1 cellular context compared by ENCODE assay signal in genomic region chr7:142854505-142855400, GRCh38.
TF ChIP-seq lines count a peak whose summit lies in the region.

Gene EPHB6 (plus strand): TSS chr7:142855076. CDS start chr7:142863228, 8,152 bp downstream.

TF ChIP-seq in K562, 482 proteins besides CTCF, POLR2A, EP300 and RAD21 (continued from another document and continues in another):
- TF ChIP-seq ZNF655 (CRISPR knock-in tag; IDR thresholded peaks at IDR 0.05): no peak
- no peak for TF ChIP-seq CBX1 (IDR thresholded peaks at IDR 0.05; ENCODE audit: low read depth)
- TF ChIP-seq SIN3B (IDR thresholded peaks at IDR 0.05; ENCODE audit: low read depth): peak; percentile 57
- no peak for TF ChIP-seq ZSCAN29 (IDR thresholded peaks at IDR 0.05)
- TF ChIP-seq ZBTB1 (CRISPR knock-in tag; IDR thresholded peaks at IDR 0.05; ENCODE audit: borderline replicate concordance, low read depth): no peak; the same call in none of the 2 replicates
- no peak for TF ChIP-seq RBM14 (IDR thresholded peaks at IDR 0.05; ENCODE audit: borderline replicate concordance, insufficient read depth, low read depth, low read length)
- TF ChIP-seq ZNF354B (CRISPR knock-in tag; IDR thresholded peaks at IDR 0.05): no peak
- TF ChIP-seq GTF2F1 (IDR thresholded peaks at IDR 0.05; ENCODE audit: low read depth, low read length): no peak
- TF ChIP-seq REST (CRISPR knock-in tag; IDR thresholded peaks at IDR 0.05; ENCODE audit: low read depth): no peak
- TF ChIP-seq NBN (IDR thresholded peaks at IDR 0.05; ENCODE audit: low read depth): no peak
- TF ChIP-seq HNRNPUL1 (IDR thresholded peaks at IDR 0.05; ENCODE audit: low read length): no peak
- no peak for TF ChIP-seq GATAD2A (IDR thresholded peaks at IDR 0.05)
- no peak for TF ChIP-seq ZNF140 (CRISPR knock-in tag; IDR thresholded peaks at IDR 0.05)
- TF ChIP-seq RBFOX2 (IDR thresholded peaks at IDR 0.05; ENCODE audit: low read depth, low read length): peak; percentile 69
- no peak for TF ChIP-seq THRA (IDR thresholded peaks at IDR 0.05)
- TF ChIP-seq PHB2 (IDR thresholded peaks at IDR 0.05; ENCODE audit: low read depth): no peak
- TF ChIP-seq HLTF (IDR thresholded peaks at IDR 0.05): no peak
- no peak for TF ChIP-seq SNRNP70 (optimal IDR thresholded peaks at IDR 0.05; ENCODE audit: low read depth, low read length)
- TF ChIP-seq ZNF507 (tag; conservative IDR thresholded peaks at IDR 0.05): no peak
- TF ChIP-seq DLX4 (CRISPR knock-in tag; IDR thresholded peaks at IDR 0.05): no peak
- TF ChIP-seq PTRF (tag; IDR thresholded peaks at IDR 0.05): no peak
- TF ChIP-seq MTF1 (CRISPR knock-in tag; IDR thresholded peaks at IDR 0.05; ENCODE audit: borderline replicate concordance): no peak
- TF ChIP-seq ZZZ3 (IDR thresholded peaks at IDR 0.05): no peak
- TF ChIP-seq CAMTA2 (CRISPR knock-in tag; conservative IDR thresholded peaks at IDR 0.05): no peak
- TF ChIP-seq ZNF311 (CRISPR knock-in tag; IDR thresholded peaks at IDR 0.05): no peak
- TF ChIP-seq ZBED1 (IDR thresholded peaks at IDR 0.05): no peak
- TF ChIP-seq SIRT6 (IDR thresholded peaks at IDR 0.05; ENCODE audit: low read depth, low read length): no peak
- TF ChIP-seq ZNF224 (CRISPR knock-in tag; IDR thresholded peaks at IDR 0.05): no peak
- no peak for TF ChIP-seq ZNF77 (CRISPR knock-in tag; IDR thresholded peaks at IDR 0.05)
- TF ChIP-seq HDAC3 (IDR thresholded peaks at IDR 0.05; ENCODE audit: borderline replicate concordance, partially characterized antibody): no peak
- no peak for TF ChIP-seq ZNF395 (CRISPR knock-in tag; IDR thresholded peaks at IDR 0.05)
- TF ChIP-seq E2F6 (IDR thresholded peaks at IDR 0.05; ENCODE audit: borderline replicate concordance in 1 of 2, extremely low read depth in 1 of 2, insufficient read depth in 1 of 2, insufficient read length in 1 of 2, low read depth in 1 of 2, low read length in 1 of 2, poor library complexity in 1 of 2, severe bottlenecking in 1 of 2): peak in 1 of 2 experiments; percentile 53
- TF ChIP-seq ID3 (CRISPR knock-in tag; IDR thresholded peaks at IDR 0.05): no peak
- TF ChIP-seq ID3 (tag; IDR thresholded peaks at IDR 0.05): no peak
- peak in 1 of 2 experiments; percentile 52; a peak in 1 of 4 replicates for TF ChIP-seq KDM4B (IDR thresholded peaks at IDR 0.05; ENCODE audit: borderline replicate concordance in 2 of 2, low read depth in 1 of 2)
- TF ChIP-seq WHSC1 (IDR thresholded peaks at IDR 0.05; ENCODE audit: low read length): no peak
- TF ChIP-seq ZNF263 (CRISPR knock-in tag; IDR thresholded peaks at IDR 0.05; ENCODE audit: borderline replicate concordance): no peak
- no peak for TF ChIP-seq MGA (IDR thresholded peaks at IDR 0.05)
- TF ChIP-seq ATF1 (CRISPR knock-in tag; IDR thresholded peaks at IDR 0.05): no peak
- no peak for TF ChIP-seq ATF1 (tag; IDR thresholded peaks at IDR 0.05)
- no peak for TF ChIP-seq ATF4 (CRISPR knock-in tag; IDR thresholded peaks at IDR 0.05)
- TF ChIP-seq ZNF696 (CRISPR knock-in tag; conservative IDR thresholded peaks at IDR 0.05): no peak
- peak; percentile 72; the same call in 1 of the 2 replicates for TF ChIP-seq GABPA (tag; conservative IDR thresholded peaks at IDR 0.05; ENCODE audit: low read depth)
- no peak for TF ChIP-seq CBX8 (IDR thresholded peaks at IDR 0.05; ENCODE audit: borderline replicate concordance, extremely low read depth, low read depth, low read length, poor library complexity, severe bottlenecking)
